ENCODE assay signal across 8 cellular contexts in genomic region chr4:124018383-124019317, GRCh38.
DNase-seq lines count a peak whose midpoint lies in the region; ATAC-seq, FAIRE-seq and TF ChIP-seq lines count a peak whose summit lies in the region.

No MANE protein-coding gene starts in this region.

- H3K27ac ChIP-seq in HepG2 (ENCODE audit: extremely low read length, insufficient read depth, low read length): no peak overlapping the region
- peak overlapping the region; percentile 3 to 39 for H3K27ac ChIP-seq in tibial artery

- TF ChIP-seq EP300 in HepG2 (IDR thresholded peaks at IDR 0.05; ENCODE audit: low read depth in 2 of 2, low read length in 2 of 2): no peak
- no peak for TF ChIP-seq EP300 in HepG2 (CRISPR knock-in tag; IDR thresholded peaks at IDR 0.05; ENCODE audit: borderline replicate concordance)

- H3K4me3 Mint-ChIP-seq in activated naive CD8-positive, alpha-beta T cell treated with anti-CD3 and anti-CD28 coated beads, Interleukin-2, amount 10 ng/mL, durations not matched to agents 7 days and 5 days: peak overlapping the region; percentile 47

- H3K9me3 ChIP-seq in HepG2 (ENCODE audit: low read length): no peaks in the 10 kb centered on the region
- H3K9me3 ChIP-seq in tibial artery: no peaks in the 10 kb centered on the region

- no TSS peak for BruUV-seq in HepG2 (replicated peaks; lab: Mats Ljungman, UMichigan)

- TF ChIP-seq CTCF in GM12875 (IDR thresholded peaks at IDR 0.05; ENCODE audit: borderline replicate concordance, insufficient read depth, low read depth, low read length) (0 out of 2 replicates have a peak, but pooled peaks have one; percentile 1), HepG2 (CRISPR knock-in tag; IDR thresholded peaks at IDR 0.05) (no peak), tibial artery (IDR thresholded peaks at IDR 0.05) (no peak)

- H3K36me3 ChIP-seq in HepG2 (replicated peaks in 1 of 2; ENCODE audit: control insufficient read depth in 1 of 2, insufficient read depth in 2 of 2, low read length in 2 of 2): no peaks in the 10 kb centered on the region
- H3K36me3 ChIP-seq in tibial artery: no peaks in the 10 kb centered on the region

- TF ChIP-seq RAD21 in HepG2 (CRISPR knock-in tag; IDR thresholded peaks at IDR 0.05): no peak

- POLR2A ChIA-PET in activated naive CD8-positive, alpha-beta T cell treated with anti-CD3 and anti-CD28 coated beads, Interleukin-2, amount 10 ng/mL, durations not matched to agents 7 days and 5 days (lab: Charles Lee): no interaction called here
- POLR2A ChIA-PET in HepG2 (lab: Yijun Ruan, JAX): no interaction called here

- peak overlapping the region; percentile 71 for H3K27ac Mint-ChIP-seq in activated naive CD8-positive, alpha-beta T cell treated with anti-CD3 and anti-CD28 coated beads, Interleukin-2, amount 10 ng/mL, durations not matched to agents 7 days and 5 days

- 51% methylated on average over 7 of the region's 7 CpGs for WGBS in HepG2 (ENCODE audit: low lambda C conversion rate)

- DNase-seq in activated naive CD8-positive, alpha-beta T cell treated with anti-CD3 and anti-CD28 coated beads, Interleukin-2, amount 10 ng/mL, durations not matched to agents 7 days and 5 days: no peak
- DNase-seq in HepG2 (ENCODE audit: low spot score): peak; percentile 12
- DNase-seq in tibial artery: peak; percentile 45 to 77
- DNase-seq in GOT3 (lab: John Stamatoyannopoulos, UW): no peak
- DNase-seq in middle frontal gyrus (ENCODE audit: extremely low spot score, low spot score): no peak

- H3K4me2 ChIP-seq in HepG2 (ENCODE audit: low read depth, low read length): 0 out of 2 replicates have a peak overlapping the region, but pooled peaks have one; percentile 16

- H3K27me3 ChIP-seq in HepG2 (ENCODE audit: control insufficient read depth in 1 of 2, insufficient read depth in 2 of 2, low read length in 2 of 2) (no peaks in the 10 kb centered on the region), tibial artery (no peaks in the 10 kb centered on the region)

- H3K9ac ChIP-seq in HepG2 (ENCODE audit: insufficient read depth, low read depth, low read length): no peak overlapping the region

- H4K20me1 ChIP-seq in HepG2 (ENCODE audit: insufficient read depth, low read length): no peaks in the 10 kb centered on the region

- intact Hi-C loops in HepG2 (cut with micrococcal nuclease; ENCODE audit: unreplicated experiment) (no loop called here), tibial artery (cut with DNase I; ENCODE audit: low total_unique reads) (no loop called here)

- H3K79me2 ChIP-seq in HepG2 (ENCODE audit: insufficient read depth, low read length): no peaks in the 10 kb centered on the region

- TF ChIP-seq POLR2A in HepG2 (IDR thresholded peaks at IDR 0.05; ENCODE audit: insufficient read depth in 1 of 2, low read depth in 2 of 2, low read length in 2 of 2): no peak

- in situ Hi-C loops in HepG2 (cut with HindIII; ENCODE audit: extremely low pct_ligation_motif_present, low pct_unique_long_range_greater_than_20kb): no loop called here

- no peak overlapping the region for H3K4me3 ChIP-seq in GM12875 (ENCODE audit: low read depth, low read length)
- H3K4me3 ChIP-seq in HepG2 (replicated peaks in 1 of 3; ENCODE audit: insufficient read depth in 1 of 3, low read depth in 2 of 3, low read length in 3 of 3): no peak overlapping the region
- no peak overlapping the region for H3K4me3 ChIP-seq in tibial artery

- no peaks in the 10 kb centered on the region for H3K36me3 Mint-ChIP-seq in activated naive CD8-positive, alpha-beta T cell treated with anti-CD3 and anti-CD28 coated beads, Interleukin-2, amount 10 ng/mL, durations not matched to agents 7 days and 5 days

- no peak overlapping the region for H2AFZ ChIP-seq in HepG2 (ENCODE audit: low read length)

- FAIRE-seq in HepG2 (lab: Jason Lieb, UNC): no peak

- CTCF ChIA-PET in HepG2 (lab: Yijun Ruan, JAX; ENCODE audit: low intra/inter-chr PET ratio, low total read pairs): no interaction called here

- ATAC-seq in GM21423 (IDR thresholded peaks at IDR 0.05; ENCODE audit: unreplicated experiment): peak; percentile 100
- peak; percentile 99 for ATAC-seq in HG03571 (IDR thresholded peaks at IDR 0.05; ENCODE audit: unreplicated experiment)
- peak; percentile 50 for ATAC-seq in activated naive CD8-positive, alpha-beta T cell treated with anti-CD3 and anti-CD28 coated beads, Interleukin-2, amount 10 ng/mL, durations not matched to agents 7 days and 5 days (ENCODE audit: low read depth)
- peak; percentile 83 for ATAC-seq in HepG2

- H3K9me3 Mint-ChIP-seq in activated naive CD8-positive, alpha-beta T cell treated with anti-CD3 and anti-CD28 coated beads, Interleukin-2, amount 10 ng/mL, durations not matched to agents 7 days and 5 days: no peaks in the 10 kb centered on the region

- H3K4me1 ChIP-seq in HepG2 (ENCODE audit: insufficient read depth, low read length) (peaks cover 9% of the 10 kb centered on the region), tibial artery (peaks cover 0 to 24% (median 5%) of the 10 kb centered on the region in 4 donors)

- H3K27me3 Mint-ChIP-seq in activated naive CD8-positive, alpha-beta T cell treated with anti-CD3 and anti-CD28 coated beads, Interleukin-2, amount 10 ng/mL, durations not matched to agents 7 days and 5 days: no peaks in the 10 kb centered on the region

- peaks cover 8% of the 10 kb centered on the region for H3K4me1 Mint-ChIP-seq in activated naive CD8-positive, alpha-beta T cell treated with anti-CD3 and anti-CD28 coated beads, Interleukin-2, amount 10 ng/mL, durations not matched to agents 7 days and 5 days

TF ChIP-seq in HepG2, 621 proteins besides CTCF, POLR2A, EP300 and RAD21 (continues in another document):
- TF ChIP-seq ZNF460 (CRISPR knock-in tag; IDR thresholded peaks at IDR 0.05; ENCODE audit: borderline replicate concordance) (no peak), ZNF564 (CRISPR knock-in tag; IDR thresholded peaks at IDR 0.05) (no peak), TFDP2 (CRISPR knock-in tag; IDR thresholded peaks at IDR 0.05) (no peak), HMGA1 (CRISPR knock-in tag; conservative IDR thresholded peaks at IDR 0.05) (no peak), ZNF513 (CRISPR knock-in tag; conservative IDR thresholded peaks at IDR 0.05) (no peak), ZBTB26 (CRISPR knock-in tag; IDR thresholded peaks at IDR 0.05; ENCODE audit: borderline replicate concordance) (peak; percentile 87)

Comparison
In these comparisons a context has a peak if more than half of its experiments do, and no peak if none do; other contexts are left out.
1. ATAC-seq: peak in every context shown above with its lines; median percentile 100 in GM21423; 99 in HG03571; 83 in HepG2; 50 in activated naive CD8-positive, alpha-beta T cell treated with anti-CD3 and anti-CD28 coated beads, Interleukin-2, amount 10 ng/mL, durations not matched to agents 7 days and 5 days.
2. DNase-seq: peak in HepG2 (single experiment) and tibial artery (2 of 2); none in activated naive CD8-positive, alpha-beta T cell treated with anti-CD3 and anti-CD28 coated beads, Interleukin-2, amount 10 ng/mL, durations not matched to agents 7 days and 5 days (single experiment), GOT3 (single experiment) and middle frontal gyrus (single experiment).